ENCODE assay signal across 9 cellular contexts in genomic region chr22:46761017-46761416, GRCh38. TPM values are rescaled to one million over a fixed set of nuclear protein-coding genes. Genes with fewer than 3 reads are reported as not detected.
DNase-seq lines count a peak whose midpoint lies in the region; ATAC-seq, FAIRE-seq and TF ChIP-seq lines count a peak whose summit lies in the region.
"Had no signal": no experiment of that assay in that cellular context is flagged by ENCODE, and none has a peak within 500 bp of the region (broad histone marks: within the 10 kb centered on the region; RNA-seq: fewer than 3 reads in every experiment).

No MANE protein-coding gene starts in this region.

- TF ChIP-seq EP300 in HepG2 (IDR thresholded peaks at IDR 0.05; ENCODE audit: low read depth in 2 of 2, low read length in 2 of 2) (no peak), HepG2 (CRISPR knock-in tag; IDR thresholded peaks at IDR 0.05; ENCODE audit: borderline replicate concordance) (no peak), gastroesophageal sphincter (IDR thresholded peaks at IDR 0.05) (no peak)

- no peaks in the 10 kb centered on the region for H3K9me3 ChIP-seq in cardiac muscle cell (ENCODE audit: low read depth)
- peaks cover 6% of the 10 kb centered on the region for H3K9me3 ChIP-seq in HepG2 (ENCODE audit: low read length)
- H3K9me3 ChIP-seq in gastroesophageal sphincter, result no peaks in the 10 kb centered on the region

- peaks cover 42% of the 10 kb centered on the region for H3K79me2 ChIP-seq in HepG2 (ENCODE audit: insufficient read depth, low read length)

- H3K27me3 ChIP-seq in cardiac muscle cell (no peaks in the 10 kb centered on the region), HepG2 (ENCODE audit: control insufficient read depth in 1 of 2, insufficient read depth in 2 of 2, low read length in 2 of 2) (no peaks in the 10 kb centered on the region; a peak in 1 of 5 replicates), gastroesophageal sphincter (no peaks in the 10 kb centered on the region)

- peaks cover 34% of the 10 kb centered on the region for H3K36me3 Mint-ChIP-seq in activated CD8-positive, alpha-beta T cell treated with anti-CD3 and anti-CD28 coated beads, Interleukin-2, amount 10 ng/mL, durations not matched to agents 7 days and 5 days (ENCODE audit: low read depth)

- H3K4me2 ChIP-seq in HepG2 (ENCODE audit: low read depth, low read length), result peak overlapping the region; percentile 90

- H3K36me3 ChIP-seq in cardiac muscle cell (no peaks in the 10 kb centered on the region), HepG2 (replicated peaks in 1 of 2; ENCODE audit: control insufficient read depth in 1 of 2, insufficient read depth in 2 of 2, low read length in 2 of 2) (peaks cover 0 to 1% of the 10 kb centered on the region in 2 experiments; a peak in 1 of 5 replicates), gastroesophageal sphincter (no peaks in the 10 kb centered on the region)

- intact Hi-C loops in Right ventricle myocardium inferior (cut with DNase I) (loop anchor here (5.0 kb wide), 1 partner anchor 41 kb away; no protein-coding TSS in a partner anchor), HepG2 (cut with micrococcal nuclease; ENCODE audit: unreplicated experiment) (no loop called here)

- no peaks in the 10 kb centered on the region for H3K27me3 Mint-ChIP-seq in activated CD8-positive, alpha-beta T cell treated with anti-CD3 and anti-CD28 coated beads, Interleukin-2, amount 10 ng/mL, durations not matched to agents 7 days and 5 days (ENCODE audit: low read depth)

- CTCF ChIA-PET in activated CD8-positive, alpha-beta T cell treated with anti-CD3 and anti-CD28 coated beads, Interleukin-2, amount 10 ng/mL, durations not matched to agents 7 days and 5 days (lab: Charles Lee), result interaction anchor here (1.2 to 1.5 kb wide), 4 partner anchors 10 to 42 kb away, joined by 3 to 11 read pairs (median 4); no protein-coding TSS in a partner anchor
- CTCF ChIA-PET in HepG2 (lab: Yijun Ruan, JAX; ENCODE audit: low intra/inter-chr PET ratio, low total read pairs), result no interaction called here

- DNase-seq in cardiac muscle cell (ENCODE audit: low read depth in 1 of 2, low spot score in 1 of 2) (no peak), Right ventricle myocardium inferior (ENCODE audit: missing footprints) (no peak), HepG2 (ENCODE audit: low spot score) (no peak), NCI-H526 treated with DMSO at 0.1 percent for 48 hours (lab: John Stamatoyannopoulos, UW) (no peak), KG1 (lab: John Stamatoyannopoulos, UW) (no peak)
- DNase-seq in activated CD8-positive, alpha-beta T cell treated with anti-CD3 and anti-CD28 coated beads, Interleukin-2, amount 10 ng/mL, durations not matched to agents 7 days and 5 days, result no peak
- DNase-seq: NCI-H1092 had no signal

- H3K9me3 Mint-ChIP-seq in activated CD8-positive, alpha-beta T cell treated with anti-CD3 and anti-CD28 coated beads, Interleukin-2, amount 10 ng/mL, durations not matched to agents 7 days and 5 days (ENCODE audit: insufficient read depth), result peaks cover 7% of the 10 kb centered on the region

- 92% methylated on average over 6 of the region's 6 CpGs for WGBS in HepG2 (ENCODE audit: low lambda C conversion rate)
- 83 to 100% methylated on average over 1 to 4 of the region's 6 CpGs for WGBS in gastroesophageal sphincter (ENCODE audit: low coverage in 1 of 2), 2 donors

- H3K27ac ChIP-seq in cardiac muscle cell (peak overlapping the region; percentile 38), HepG2 (ENCODE audit: extremely low read length, insufficient read depth, low read length) (peak overlapping the region; percentile 18), gastroesophageal sphincter (peak overlapping the region in 2 of 4 donors; percentile 92 to 97)

- TF ChIP-seq CTCF in cardiac muscle cell (IDR thresholded peaks at IDR 0.05; ENCODE audit: low read depth, low read length), result no peak
- TF ChIP-seq CTCF in HepG2 (CRISPR knock-in tag; IDR thresholded peaks at IDR 0.05), result no peak
- TF ChIP-seq CTCF in gastroesophageal sphincter (IDR thresholded peaks at IDR 0.05), result no peak

- BruUV-seq in HepG2 (replicated peaks; lab: Mats Ljungman, UMichigan), result no TSS peak

- in situ Hi-C loops in HepG2 (cut with HindIII; ENCODE audit: extremely low pct_ligation_motif_present, low pct_unique_long_range_greater_than_20kb), result no loop called here

- H3K4me1 Mint-ChIP-seq in activated CD8-positive, alpha-beta T cell treated with anti-CD3 and anti-CD28 coated beads, Interleukin-2, amount 10 ng/mL, durations not matched to agents 7 days and 5 days (ENCODE audit: low read depth), result peaks cover 48% of the 10 kb centered on the region

- no peak for ATAC-seq in Right ventricle myocardium inferior
- no peak for ATAC-seq in activated CD8-positive, alpha-beta T cell treated with anti-CD3 and anti-CD28 coated beads, Interleukin-2, amount 10 ng/mL, durations not matched to agents 7 days and 5 days
- no peak for ATAC-seq in HepG2
- no peak for ATAC-seq in gastroesophageal sphincter
- no peak for ATAC-seq in GM19455 (IDR thresholded peaks at IDR 0.05; ENCODE audit: unreplicated experiment)

- H2AFZ ChIP-seq in HepG2 (ENCODE audit: low read length), result no peak overlapping the region

- POLR2A ChIA-PET in activated CD8-positive, alpha-beta T cell treated with anti-CD3 and anti-CD28 coated beads, Interleukin-2, amount 10 ng/mL, durations not matched to agents 7 days and 5 days (lab: Charles Lee), result interaction anchor here (3.1 kb wide), 1 partner anchor 11 kb away, joined by 33 read pairs; no protein-coding TSS in a partner anchor
- POLR2A ChIA-PET in HepG2 (lab: Yijun Ruan, JAX), result interaction anchor here (1.2 to 5.4 kb wide), 5 partner anchors 14 to 148 kb away, joined by 3 to 144 read pairs (median 25); partner anchors contain the start of gene CERK

- no peak for TF ChIP-seq POLR2A in HepG2 (IDR thresholded peaks at IDR 0.05; ENCODE audit: insufficient read depth in 1 of 2, low read depth in 2 of 2, low read length in 2 of 2)
- no peak for TF ChIP-seq POLR2A in gastroesophageal sphincter (IDR thresholded peaks at IDR 0.05)

- no peaks in the 10 kb centered on the region for H4K20me1 ChIP-seq in HepG2 (ENCODE audit: insufficient read depth, low read length)

- H3K9ac ChIP-seq in HepG2 (ENCODE audit: insufficient read depth, low read depth, low read length), result peak overlapping the region; percentile 98

- TF ChIP-seq RAD21 in HepG2 (CRISPR knock-in tag; IDR thresholded peaks at IDR 0.05), result no peak

- peak overlapping the region; percentile 83 for H3K27ac Mint-ChIP-seq in activated CD8-positive, alpha-beta T cell treated with anti-CD3 and anti-CD28 coated beads, Interleukin-2, amount 10 ng/mL, durations not matched to agents 7 days and 5 days

- peak overlapping the region; percentile 100 for H3K4me3 Mint-ChIP-seq in activated CD8-positive, alpha-beta T cell treated with anti-CD3 and anti-CD28 coated beads, Interleukin-2, amount 10 ng/mL, durations not matched to agents 7 days and 5 days

- H3K4me3 ChIP-seq in cardiac muscle cell (no peak overlapping the region), HepG2 (replicated peaks in 1 of 3; ENCODE audit: insufficient read depth in 1 of 3, low read depth in 2 of 3, low read length in 3 of 3) (peak overlapping the region in 2 of 3 experiments; percentile 74 to 96; a peak in 4 of 6 replicates), gastroesophageal sphincter (no peak overlapping the region)

- H3K4me1 ChIP-seq in cardiac muscle cell (ENCODE audit: low read depth) (peaks cover 9% of the 10 kb centered on the region), HepG2 (ENCODE audit: insufficient read depth, low read length) (peaks cover 56% of the 10 kb centered on the region), gastroesophageal sphincter (peaks cover 0 to 45% (median 5%) of the 10 kb centered on the region in 3 donors)

- FAIRE-seq in HepG2 (lab: Jason Lieb, UNC), result no peak

RNA-seq across cellular contexts. Expression of gene TBC1D22A, which starts 1.4 kb away (rescaled TPM):
- total RNA-seq in cardiac muscle cell (16.2 and 16.6 TPM in 2 replicates), Right ventricle myocardium inferior (14.6 TPM), HepG2 (2016; rRNA removed; fragmentation: Illumina TruSeq; extraction: Trizol) (17.3 and 17.6 TPM in 2 replicates), gastroesophageal sphincter (10 to 100 TPM; 16.2 to 22.2 (median 17.8) TPM)
- polyA plus RNA-seq in cardiac muscle cell (15.2 and 18.5 TPM in 2 replicates), HepG2 (2011; rRNA removed) (17.5 and 18.0 TPM in 2 replicates)
- total RNA-seq in activated CD8-positive, alpha-beta T cell treated with anti-CD3 and anti-CD28 coated beads, Interleukin-2, amount 10 ng/mL, durations not matched to agents 7 days and 5 days, result 10 to 100 TPM; 34.1 to 38.7 TPM
- 13.6 and 13.8 TPM in 2 replicates for total RNA-seq in HepG2 (2016; cell fraction: cytosol; rRNA removed; fragmentation: Illumina TruSeq; extraction: Trizol; ENCODE audit: low read depth)
- 14.5 and 18.0 TPM in 2 replicates for total RNA-seq in HepG2 (2016; cell fraction: insoluble cytoplasmic fraction; rRNA removed; fragmentation: Illumina TruSeq; extraction: Trizol)
- total RNA-seq in HepG2 (2016; cell fraction: membrane; rRNA removed; fragmentation: Illumina TruSeq; extraction: Trizol), result 15.2 and 19.7 TPM in 2 replicates
- 11.0 and 13.2 TPM in 2 replicates for total RNA-seq in HepG2 (2016; cell fraction: nucleus; rRNA removed; fragmentation: Illumina TruSeq; extraction: Trizol)
- polyA plus RNA-seq in HepG2 (2011; cell fraction: cytosol; rRNA removed), result 16.4 and 18.2 TPM in 2 replicates
- polyA plus RNA-seq in HepG2 (2011; cell fraction: nucleus; rRNA removed), result 14.2 and 18.7 TPM in 2 replicates
- 12.4 and 15.2 TPM in 2 replicates for polyA plus RNA-seq in HepG2 (2012)
- polyA plus RNA-seq in HepG2 (2016; cell fraction: cytosol; fragmentation: Illumina TruSeq; extraction: Trizol; ENCODE audit: low read depth), result 7.7 and 9.5 TPM in 2 replicates
- polyA plus RNA-seq in HepG2 (2016; cell fraction: insoluble cytoplasmic fraction; fragmentation: Illumina TruSeq; extraction: Trizol; ENCODE audit: low read depth), result 17.3 and 21.6 TPM in 2 replicates
- polyA plus RNA-seq in HepG2 (2016; cell fraction: membrane; fragmentation: Illumina TruSeq; extraction: Trizol; ENCODE audit: low read depth), result 14.3 and 16.8 TPM in 2 replicates
- polyA plus RNA-seq in HepG2 (2016; cell fraction: nucleus; fragmentation: Illumina TruSeq; extraction: Trizol; ENCODE audit: insufficient read depth, low read depth), result 13.4 and 13.5 TPM in 2 replicates
- polyA minus RNA-seq in HepG2 (2011; rRNA and poly(A)+ RNA removed; ENCODE audit: low replicate concordance), result 14.2 and 23.5 TPM in 2 replicates
- 11.9 and 12.0 TPM in 2 replicates for polyA minus RNA-seq in HepG2 (2011; cell fraction: cytosol; rRNA and poly(A)+ RNA removed)
- 21.5 and 22.0 TPM in 2 replicates for polyA minus RNA-seq in HepG2 (2011; cell fraction: nucleus; rRNA and poly(A)+ RNA removed)

RNA-seq across cellular contexts. Expression of gene CERK, which starts 23.0 kb away (rescaled TPM):
- 65.4 and 74.9 TPM in 2 replicates for total RNA-seq in cardiac muscle cell
- polyA plus RNA-seq in cardiac muscle cell, result 37.2 and 53.7 TPM in 2 replicates
- 71.6 TPM for total RNA-seq in Right ventricle myocardium inferior
- 10 to 100 TPM; 61.1 to 65.6 TPM for total RNA-seq in activated CD8-positive, alpha-beta T cell treated with anti-CD3 and anti-CD28 coated beads, Interleukin-2, amount 10 ng/mL, durations not matched to agents 7 days and 5 days
- total RNA-seq in HepG2 (2016; rRNA removed; fragmentation: Illumina TruSeq; extraction: Trizol), result 40.3 and 41.8 TPM in 2 replicates
- total RNA-seq in HepG2 (2016; cell fraction: cytosol; rRNA removed; fragmentation: Illumina TruSeq; extraction: Trizol; ENCODE audit: low read depth), result 33.8 and 34.8 TPM in 2 replicates
- total RNA-seq in HepG2 (2016; cell fraction: insoluble cytoplasmic fraction; rRNA removed; fragmentation: Illumina TruSeq; extraction: Trizol), result 36.2 and 38.6 TPM in 2 replicates
- 63.0 and 65.4 TPM in 2 replicates for total RNA-seq in HepG2 (2016; cell fraction: membrane; rRNA removed; fragmentation: Illumina TruSeq; extraction: Trizol)
- 26.0 and 34.7 TPM in 2 replicates for total RNA-seq in HepG2 (2016; cell fraction: nucleus; rRNA removed; fragmentation: Illumina TruSeq; extraction: Trizol)
- polyA plus RNA-seq in HepG2 (2011; rRNA removed), result 41.9 and 49.5 TPM in 2 replicates
- polyA plus RNA-seq in HepG2 (2011; cell fraction: cytosol; rRNA removed), result 38.6 and 42.2 TPM in 2 replicates
- polyA plus RNA-seq in HepG2 (2011; cell fraction: nucleus; rRNA removed), result 42.7 and 45.1 TPM in 2 replicates
- 38.6 and 44.4 TPM in 2 replicates for polyA plus RNA-seq in HepG2 (2012)
- 31.4 and 34.6 TPM in 2 replicates for polyA plus RNA-seq in HepG2 (2016; cell fraction: cytosol; fragmentation: Illumina TruSeq; extraction: Trizol; ENCODE audit: low read depth)
- 32.4 and 37.2 TPM in 2 replicates for polyA plus RNA-seq in HepG2 (2016; cell fraction: insoluble cytoplasmic fraction; fragmentation: Illumina TruSeq; extraction: Trizol; ENCODE audit: low read depth)
- polyA plus RNA-seq in HepG2 (2016; cell fraction: membrane; fragmentation: Illumina TruSeq; extraction: Trizol; ENCODE audit: low read depth), result 47.9 and 48.5 TPM in 2 replicates
- polyA plus RNA-seq in HepG2 (2016; cell fraction: nucleus; fragmentation: Illumina TruSeq; extraction: Trizol; ENCODE audit: insufficient read depth, low read depth), result 42.2 and 46.3 TPM in 2 replicates
- 29.1 and 59.9 TPM in 2 replicates for polyA minus RNA-seq in HepG2 (2011; rRNA and poly(A)+ RNA removed; ENCODE audit: low replicate concordance)
- 26.6 and 33.8 TPM in 2 replicates for polyA minus RNA-seq in HepG2 (2011; cell fraction: cytosol; rRNA and poly(A)+ RNA removed)
- polyA minus RNA-seq in HepG2 (2011; cell fraction: nucleus; rRNA and poly(A)+ RNA removed), result 39.4 and 41.5 TPM in 2 replicates
- 10 to 100 TPM; 44.6 to 55.9 (median 45.6) TPM for total RNA-seq in gastroesophageal sphincter

Comparison
In these comparisons a context has a peak if more than half of its experiments do, and no peak if none do; other contexts are left out.
1. H3K4me3 ChIP-seq: peak in HepG2 (2 of 3); none in cardiac muscle cell (single experiment) and gastroesophageal sphincter (0 of 2).